In genomic region chr5:32115985-32116384, GRCh38 we compare ENCODE assay signal across 1 cellular context.
TF ChIP-seq lines count a peak whose summit lies in the region.

No MANE protein-coding gene starts in this region.

TF ChIP-seq in K562, 482 proteins besides CTCF, POLR2A, EP300 and RAD21 (continued from another document):
- no peak for TF ChIP-seq ZNF407 (IDR thresholded peaks at IDR 0.05; ENCODE audit: low read depth)
- TF ChIP-seq ZNF395 (CRISPR knock-in tag; IDR thresholded peaks at IDR 0.05) = no peak
- no peak for TF ChIP-seq ZNF408 (CRISPR knock-in tag; IDR thresholded peaks at IDR 0.05; ENCODE audit: low read depth)
- TF ChIP-seq NFATC3 (IDR thresholded peaks at IDR 0.05) = no peak
- TF ChIP-seq CBFB (CRISPR knock-in tag; IDR thresholded peaks at IDR 0.05) = no peak
- no peak for TF ChIP-seq KLF6 (CRISPR knock-in tag; IDR thresholded peaks at IDR 0.05; ENCODE audit: borderline replicate concordance)
- TF ChIP-seq ZNF174 (CRISPR knock-in tag; IDR thresholded peaks at IDR 0.05) = no peak
- TF ChIP-seq ZBTB7A (IDR thresholded peaks at IDR 0.05; ENCODE audit: borderline replicate concordance, control insufficient read depth, low read depth, low read length) = no peak
- TF ChIP-seq BDP1 (IDR thresholded peaks at IDR 0.05; ENCODE audit: insufficient read depth, insufficient read length) = no peak
- no peak for TF ChIP-seq U2AF1 (optimal IDR thresholded peaks at IDR 0.05; ENCODE audit: low read depth, low read length)
- TF ChIP-seq MEF2A (IDR thresholded peaks at IDR 0.05; ENCODE audit: control insufficient read depth, low read depth, low read length) = no peak
- TF ChIP-seq ZNF655 (CRISPR knock-in tag; IDR thresholded peaks at IDR 0.05) = no peak
